In genomic region chr20:56833427-56833826, GRCh38 we compare ENCODE assay signal across 21 cellular contexts.
DNase-seq lines count a peak whose midpoint lies in the region; ATAC-seq, FAIRE-seq and TF ChIP-seq lines count a peak whose summit lies in the region.
"Had no signal": no experiment of that assay in that cellular context is flagged by ENCODE, and none has a peak within 500 bp of the region (broad histone marks: within the 10 kb centered on the region; RNA-seq: fewer than 3 reads in every experiment).

No MANE protein-coding gene starts in this region.

- H3K79me1 ChIP-seq in trophoblast cell (ENCODE audit: low read length), result peaks cover 11% of the 10 kb centered on the region

- no peak for ATAC-seq in heart right ventricle
- no peak for ATAC-seq in pancreas
- ATAC-seq: A549, Panc1 had no signal

- H3K4me1 ChIP-seq in OCI-LY7 (ENCODE audit: insufficient read depth, low read length, poor library complexity, severe bottlenecking) (peaks cover 35% of the 10 kb centered on the region), trophoblast cell (ENCODE audit: control insufficient read depth in 1 of 2, insufficient read depth in 2 of 2, low read length in 2 of 2) (peaks cover 15 to 17% of the 10 kb centered on the region in 2 experiments), heart right ventricle (no peaks in the 10 kb centered on the region), pancreas (no peaks in the 10 kb centered on the region)
- H3K4me1 ChIP-seq: A549, SJSA1 had no signal

- H3K27me3 ChIP-seq in trophoblast cell (ENCODE audit: insufficient read depth, low read length) (no peaks in the 10 kb centered on the region), heart right ventricle (peaks cover 0 to 92% (median 62%) of the 10 kb centered on the region in 7 donors), pancreas (peaks cover 0 to 12% (median 3%) of the 10 kb centered on the region in 4 donors)

- H3K4me2 ChIP-seq in OCI-LY7 (ENCODE audit: low read length) (peak overlapping the region; percentile 27), trophoblast cell (ENCODE audit: low read length) (no peak overlapping the region)
- H3K4me2 ChIP-seq: A549 had no signal

- no peak overlapping the region for H3K23ac ChIP-seq in trophoblast cell (ENCODE audit: low read length)

- peak; percentile 15 for DNase-seq in Jurkat, Clone E6-1 (ENCODE audit: low read depth, low spot score)
- peak; percentile 44 for DNase-seq in NB4 (ENCODE audit: low read depth)
- peak; percentile 55 for DNase-seq in OCI-LY7 (ENCODE audit: low spot score)
- DNase-seq in trophoblast cell, result peak in 1 of 2 donors; percentile 28
- no peak for DNase-seq in heart right ventricle
- DNase-seq in pancreas, result no peak
- DNase-seq in NCI-H187 treated with DMSO at 0.1 percent for 48 hours (lab: John Stamatoyannopoulos, UW), result no peak
- DNase-seq: DMS79; IMR-90; Karpas-422; NCI-H1105 treated with DMSO at 0.1 percent for 48 hours; NCI-H2081; NCI-H2171; NCI-H345; NCI-H524; NCI-H774; NK-92 treated with Interleukin-12 subunit alpha and Interleukin-12 subunit beta, amount 100 ng/mL, for 24 hours; T-helper 1 cell had no signal

- no peak for TF ChIP-seq CTCF in NB4 (IDR thresholded peaks at IDR 0.05; ENCODE audit: low read depth, low read length)
- TF ChIP-seq CTCF in OCI-LY7 (conservative IDR thresholded peaks at IDR 0.05; ENCODE audit: low read length), result no peak
- no peak for TF ChIP-seq CTCF in heart right ventricle (IDR thresholded peaks at IDR 0.05)
- no peak for TF ChIP-seq CTCF in pancreas (IDR thresholded peaks at IDR 0.05)

- H3K79me2 ChIP-seq in OCI-LY7 (ENCODE audit: insufficient read depth, low read depth, low read length) (no peaks in the 10 kb centered on the region), trophoblast cell (ENCODE audit: control insufficient read depth, insufficient read depth, low read length, poor library complexity) (peaks cover 2% of the 10 kb centered on the region)

- CTCF ChIA-PET in OCI-LY7 (lab: Charles Lee; ENCODE audit: unreplicated experiment), result no interaction called here

- no peak overlapping the region for H3K4me3 ChIP-seq in Jurkat, Clone E6-1 (ENCODE audit: low read length)
- H3K4me3 ChIP-seq in NB4 (ENCODE audit: low read depth, low read length) (no peak overlapping the region), OCI-LY7 (ENCODE audit: low read depth, low read length, poor library complexity, severe bottlenecking) (no peak overlapping the region), trophoblast cell (ENCODE audit: low read depth, low read length) (no peak overlapping the region), heart right ventricle (no peak overlapping the region), pancreas (no peak overlapping the region)
- H3K4me3 ChIP-seq: A549, SJSA1 had no signal

- H2BK120ac ChIP-seq in trophoblast cell (ENCODE audit: insufficient read depth, low read length, poor library complexity), result no peak overlapping the region

- H2BK12ac ChIP-seq in trophoblast cell (ENCODE audit: low read length), result no peak overlapping the region

- no peak overlapping the region for H3K18ac ChIP-seq in trophoblast cell (ENCODE audit: low read length)

- no peaks in the 10 kb centered on the region for H3K9me2 ChIP-seq in OCI-LY7 (ENCODE audit: insufficient read depth, low read length)

- no peak overlapping the region for H3K4ac ChIP-seq in trophoblast cell (ENCODE audit: low read depth, low read length)

- H3K9ac ChIP-seq in trophoblast cell (ENCODE audit: low read length), result no peak overlapping the region

- H3K9me3 ChIP-seq in OCI-LY7 (ENCODE audit: low read length) (no peaks in the 10 kb centered on the region), trophoblast cell (ENCODE audit: insufficient read depth, low read depth, low read length) (no peaks in the 10 kb centered on the region), heart right ventricle (no peaks in the 10 kb centered on the region), pancreas (no peaks in the 10 kb centered on the region)
- H3K9me3 ChIP-seq: A549, SJSA1 had no signal

- intact Hi-C loops in OCI-LY7 (cut with micrococcal nuclease; ENCODE audit: unreplicated experiment), result no loop called here
- intact Hi-C loops in heart right ventricle (cut with DNase I), result no loop called here
- intact Hi-C loops in pancreas (cut with DNase I), result no loop called here

- no peak overlapping the region for H3K27ac ChIP-seq in OCI-LY7 (ENCODE audit: low read depth, low read length, poor library complexity, severe bottlenecking)
- H3K27ac ChIP-seq in trophoblast cell (ENCODE audit: low read depth, low read length), result peak overlapping the region; percentile 60
- H3K27ac ChIP-seq in heart right ventricle, result no peak overlapping the region
- no peak overlapping the region for H3K27ac ChIP-seq in pancreas
- H3K27ac ChIP-seq: A549, SJSA1 had no signal

- H4K12ac ChIP-seq in trophoblast cell (ENCODE audit: low read depth, low read length), result no peak overlapping the region

- H3K14ac ChIP-seq in trophoblast cell (ENCODE audit: low read length), result peak overlapping the region; percentile 54

- peak overlapping the region; percentile 41 for H4K8ac ChIP-seq in trophoblast cell (ENCODE audit: low read depth, low read length)

- no peak for TF ChIP-seq POLR2A in NB4 (IDR thresholded peaks at IDR 0.05; ENCODE audit: extremely low read depth, insufficient read length)

- H2AK5ac ChIP-seq in trophoblast cell (ENCODE audit: low read length), result no peak overlapping the region

- H4K20me1 ChIP-seq in OCI-LY7 (ENCODE audit: insufficient read depth, low read length), result no peaks in the 10 kb centered on the region

- BruUV-seq in OCI-LY7 (replicated peaks; lab: Mats Ljungman, UMichigan), result no TSS peak

- no peak for FAIRE-seq in pancreas (lab: Jason Lieb, UNC)
- FAIRE-seq: A549 had no signal

- H2AFZ ChIP-seq in OCI-LY7 (ENCODE audit: low read length) (peak overlapping the region; percentile 72; the same call in 1 of the 2 replicates), trophoblast cell (ENCODE audit: insufficient read depth, low read length, poor library complexity) (no peak overlapping the region)

- POLR2A ChIA-PET in OCI-LY7 (lab: Charles Lee), result interaction anchor here (0.5 to 1.3 kb wide), 3 partner anchors 12 to 189 kb away, joined by 3 to 5 read pairs (median 3); no protein-coding TSS in a partner anchor

- peak overlapping the region; percentile 75 for H2BK5ac ChIP-seq in trophoblast cell (ENCODE audit: low read depth, low read length, poor library complexity)

- H3K36me3 ChIP-seq in OCI-LY7 (ENCODE audit: insufficient read depth, low read length), result no peaks in the 10 kb centered on the region
- no peaks in the 10 kb centered on the region for H3K36me3 ChIP-seq in trophoblast cell (ENCODE audit: control insufficient read depth in 1 of 2, insufficient read depth in 2 of 2, low read length in 2 of 2)
- no peaks in the 10 kb centered on the region for H3K36me3 ChIP-seq in heart right ventricle
- H3K36me3 ChIP-seq in pancreas, result no peaks in the 10 kb centered on the region
- H3K36me3 ChIP-seq: SJSA1 had no signal

- no CpG with 5 or more reads among the region's 5 CpGs for WGBS in trophoblast cell (ENCODE audit: extremely low coverage, insufficient coverage, insufficient read length)
- WGBS in heart right ventricle, 2 donors, result 40 to 48% methylated on average over 5 of the region's 5 CpGs
- WGBS in pancreas, 2 donors, result 31 to 36% methylated on average over 5 of the region's 5 CpGs

- peak overlapping the region; percentile 66 for H4K91ac ChIP-seq in trophoblast cell (ENCODE audit: low read depth, low read length)

Comparison
In these comparisons a context has a peak if more than half of its experiments do, and no peak if none do; other contexts are left out.
1. DNase-seq: peak in Jurkat, Clone E6-1 (single experiment), NB4 (single experiment) and OCI-LY7 (single experiment); none in heart right ventricle (0 of 2), pancreas (0 of 6) and NCI-H187 treated with DMSO at 0.1 percent for 48 hours (single experiment).